13 cellular contexts compared by ENCODE assay signal in genomic region chr2:134009440-134009839, GRCh38.
A peak's percentile ranks its signal among the peaks of the same experiment; 100 is the strongest.
DNase-seq lines count a peak whose midpoint lies in the region; TF ChIP-seq lines count a peak whose summit lies in the region.
"Had no signal": no experiment of that assay in that cellular context is flagged by ENCODE, and none has a peak within 500 bp of the region (broad histone marks: within the 10 kb centered on the region; RNA-seq: fewer than 3 reads in every experiment).

No MANE protein-coding gene starts in this region.

- no peak overlapping the region for H3K4me3 Mint-ChIP-seq in neural progenitor cell
- H3K4me3 Mint-ChIP-seq: B cell; CD8-positive, alpha-beta T cell; HFFc6 had no signal

- H3K4me1 Mint-ChIP-seq in neural progenitor cell: peaks cover 4% of the 10 kb centered on the region
- H3K4me1 Mint-ChIP-seq: B cell had no signal

- H3K27me3 ChIP-seq in H7 (ENCODE audit: control insufficient read depth, insufficient read depth, low read length): no peaks in the 10 kb centered on the region
- no peaks in the 10 kb centered on the region for H3K27me3 ChIP-seq in esophagus muscularis mucosa
- no peaks in the 10 kb centered on the region for H3K27me3 ChIP-seq in neural progenitor cell
- H3K27me3 ChIP-seq: BLaER1 treated with 17β-estradiol and CSF1 and Interleukin-3, amounts not matched to agents 10 nM and 100 nM had no signal

- peak overlapping the region; percentile 10 for H3K4me2 ChIP-seq in neural progenitor cell
- H3K4me2 ChIP-seq: BLaER1 treated with 17β-estradiol and CSF1 and Interleukin-3, amounts not matched to agents 10 nM and 100 nM had no signal

- no peaks in the 10 kb centered on the region for H3K9me3 Mint-ChIP-seq in neural progenitor cell
- H3K9me3 Mint-ChIP-seq: CD8-positive, alpha-beta T cell; HFFc6 had no signal

- WGBS in esophagus muscularis mucosa: 82% methylated on average over 8 of the region's 8 CpGs

- no peak overlapping the region for H2AFZ ChIP-seq in neural progenitor cell (replicated peaks)
- H2AFZ ChIP-seq: GM23248 had no signal

- H3K27ac Mint-ChIP-seq in neural progenitor cell: no peak overlapping the region
- H3K27ac Mint-ChIP-seq: B cell; CD8-positive, alpha-beta T cell had no signal

- H3K9me3 ChIP-seq in esophagus muscularis mucosa (no peaks in the 10 kb centered on the region), neural progenitor cell (ENCODE audit: low read depth) (no peaks in the 10 kb centered on the region)
- H3K9me3 ChIP-seq: BLaER1 treated with 17β-estradiol and CSF1 and Interleukin-3, amounts not matched to agents 10 nM and 100 nM had no signal

- DNase-seq in H7 (peak; percentile 24), esophagus muscularis mucosa (ENCODE audit: extremely low spot score) (peak; percentile 26), neural progenitor cell (ENCODE audit: low spot score) (no peak), GM10266 (ENCODE audit: extremely low spot score) (no peak), SIG-M5 (lab: John Stamatoyannopoulos, UW) (no peak)
- no peak for DNase-seq in activated CD8-positive, alpha-beta memory T cell treated with anti-CD3 and anti-CD28 coated beads, Interleukin-2, amount 50 U/mL, for 48 hours
- DNase-seq: Calu3; CD8-positive, alpha-beta T cell; DMS79 treated with DMSO at 0.1 percent for 48 hours; GM23248; HFFc6 had no signal

- no peaks in the 10 kb centered on the region for H3K36me3 Mint-ChIP-seq in neural progenitor cell
- H3K36me3 Mint-ChIP-seq: CD8-positive, alpha-beta T cell had no signal

- TF ChIP-seq POLR2A in esophagus muscularis mucosa (IDR thresholded peaks at IDR 0.05; ENCODE audit: low read depth): no peak

- no peak for TF ChIP-seq EP300 in esophagus muscularis mucosa (IDR thresholded peaks at IDR 0.05)

- H3K4me3 ChIP-seq in H7 (ENCODE audit: insufficient read depth, low read depth, low read length) (no peak overlapping the region), esophagus muscularis mucosa (no peak overlapping the region), neural progenitor cell (no peak overlapping the region)
- H3K4me3 ChIP-seq: BLaER1 treated with 17β-estradiol and CSF1 and Interleukin-3, amounts not matched to agents 10 nM and 100 nM; GM23248 had no signal

- H3K36me3 ChIP-seq in H7 (replicated peaks; ENCODE audit: control insufficient read depth, insufficient read depth, low read length): no peaks in the 10 kb centered on the region
- H3K36me3 ChIP-seq in esophagus muscularis mucosa: no peaks in the 10 kb centered on the region
- H3K36me3 ChIP-seq in neural progenitor cell: no peaks in the 10 kb centered on the region
- H3K36me3 ChIP-seq: BLaER1 treated with 17β-estradiol and CSF1 and Interleukin-3, amounts not matched to agents 10 nM and 100 nM had no signal

- H3F3A ChIP-seq in neural progenitor cell (ENCODE audit: low read depth): no peaks in the 10 kb centered on the region

- H3K27ac ChIP-seq in esophagus muscularis mucosa (replicated peaks in 1 of 4) (no peak overlapping the region), neural progenitor cell (no peak overlapping the region)
- H3K27ac ChIP-seq: BLaER1 treated with 17β-estradiol and CSF1 and Interleukin-3, amounts not matched to agents 10 nM and 100 nM; GM23248 had no signal

- peaks cover 2% of the 10 kb centered on the region for H3K27me3 Mint-ChIP-seq in neural progenitor cell (ENCODE audit: insufficient read depth, low read depth)

- intact Hi-C loops in esophagus muscularis mucosa (cut with DNase I): no loop called here

- H4K20me1 ChIP-seq in neural progenitor cell (ENCODE audit: low read depth): no peaks in the 10 kb centered on the region
- H4K20me1 ChIP-seq: BLaER1 treated with 17β-estradiol and CSF1 and Interleukin-3, amounts not matched to agents 10 nM and 100 nM had no signal

- H3K9ac ChIP-seq in neural progenitor cell: no peak overlapping the region
- H3K9ac ChIP-seq: BLaER1 treated with 17β-estradiol and CSF1 and Interleukin-3, amounts not matched to agents 10 nM and 100 nM; GM23248 had no signal

- TF ChIP-seq CTCF in esophagus muscularis mucosa (IDR thresholded peaks at IDR 0.05): no peak
- TF ChIP-seq CTCF in neural progenitor cell (IDR thresholded peaks at IDR 0.05): no peak
- no peak for TF ChIP-seq CTCF in GM10266 (IDR thresholded peaks at IDR 0.05; ENCODE audit: control insufficient read depth, insufficient read depth, low read depth, missing control alignments)

- no peaks in the 10 kb centered on the region for H3K79me2 ChIP-seq in neural progenitor cell (ENCODE audit: low read depth)

- H3K4me1 ChIP-seq in esophagus muscularis mucosa: no peaks in the 10 kb centered on the region
- peaks cover 6% of the 10 kb centered on the region for H3K4me1 ChIP-seq in neural progenitor cell
- H3K4me1 ChIP-seq: BLaER1 treated with 17β-estradiol and CSF1 and Interleukin-3, amounts not matched to agents 10 nM and 100 nM had no signal

Comparison
In these comparisons a context has a peak if more than half of its experiments do, and no peak if none do; other contexts are left out.
1. DNase-seq: peak in H7 (single experiment) and esophagus muscularis mucosa (single experiment); none in neural progenitor cell (single experiment), GM10266 (single experiment), activated CD8-positive, alpha-beta memory T cell treated with anti-CD3 and anti-CD28 coated beads, Interleukin-2, amount 50 U/mL, for 48 hours (single experiment) and SIG-M5 (single experiment).